Comparison of ENCODE assay signal across 7 cellular contexts in genomic region chr3:50355829-50356552, GRCh38. TPM values are rescaled to one million over a fixed set of nuclear protein-coding genes. Genes with fewer than 3 reads are reported as not detected.
DNase-seq lines count a peak whose midpoint lies in the region; FAIRE-seq and TF ChIP-seq lines count a peak whose summit lies in the region.
"Had no signal": no experiment of that assay in that cellular context is flagged by ENCODE, and none has a peak within 500 bp of the region (broad histone marks: within the 10 kb centered on the region; RNA-seq: fewer than 3 reads in every experiment).

No MANE protein-coding gene starts in this region.

- H3K36me3 Mint-ChIP-seq in T-helper 2 cell treated with Interferon-gamma antibody and Interleukin-4, amounts not matched to agents 5 μg/mL and 100 μg/mL, for 36 hours (ENCODE audit: low read depth), result peaks cover 37% of the 10 kb centered on the region

- FAIRE-seq in frontal cortex (lab: Jason Lieb, UNC), result no peak

- peak overlapping the region; percentile 8 for H3K9ac ChIP-seq in skeletal muscle satellite cell (ENCODE audit: low read depth, low read length)

- H3K4me3 ChIP-seq in coronary artery (peak overlapping the region; percentile 80), skeletal muscle satellite cell (ENCODE audit: low read length) (peak overlapping the region; percentile 94)

- no peaks in the 10 kb centered on the region for H3K27me3 Mint-ChIP-seq in T-helper 2 cell treated with Interferon-gamma antibody and Interleukin-4, amounts not matched to agents 5 μg/mL and 100 μg/mL, for 36 hours (ENCODE audit: low read depth)

- no peaks in the 10 kb centered on the region for H3K9me3 ChIP-seq in skeletal muscle satellite cell (replicated peaks; ENCODE audit: low read length)

- H3K9me3 Mint-ChIP-seq in T-helper 2 cell treated with Interferon-gamma antibody and Interleukin-4, amounts not matched to agents 5 μg/mL and 100 μg/mL, for 36 hours, result no peaks in the 10 kb centered on the region

- TF ChIP-seq CTCF in coronary artery (IDR thresholded peaks at IDR 0.05), result no peak

- H3K27ac Mint-ChIP-seq in T-helper 2 cell treated with Interferon-gamma antibody and Interleukin-4, amounts not matched to agents 5 μg/mL and 100 μg/mL, for 36 hours, result no peak overlapping the region

- DNase-seq in T-helper 2 cell treated with Interferon-gamma antibody and Interleukin-4, amounts not matched to agents 5 μg/mL and 100 μg/mL, for 36 hours (ENCODE audit: low spot score), result no peak
- DNase-seq in T-helper 2 cell, result no peak
- no peak for DNase-seq in coronary artery (ENCODE audit: low spot score)
- DNase-seq in frontal cortex (ENCODE audit: low spot score in 2 of 2), result no peak
- no peak for DNase-seq in stimulated activated naive CD4-positive, alpha-beta T cell treated with Interleukin-2 at 50 U/mL for 16 hours (lab: John Stamatoyannopoulos, UW)
- DNase-seq: T1000 had no signal

- peaks cover 41% of the 10 kb centered on the region for H3K4me1 Mint-ChIP-seq in T-helper 2 cell treated with Interferon-gamma antibody and Interleukin-4, amounts not matched to agents 5 μg/mL and 100 μg/mL, for 36 hours (ENCODE audit: low read depth)

- H3K27me3 ChIP-seq in skeletal muscle satellite cell (ENCODE audit: control insufficient read depth, insufficient read depth, low read length), result no peaks in the 10 kb centered on the region

- H3K4me2 ChIP-seq in skeletal muscle satellite cell (ENCODE audit: low read length), result peak overlapping the region; percentile 98

- peaks cover 46% of the 10 kb centered on the region for H3K4me1 ChIP-seq in skeletal muscle satellite cell (ENCODE audit: control insufficient read depth, insufficient read depth, low read length)

- peak overlapping the region; percentile 98 for H3K4me3 Mint-ChIP-seq in T-helper 2 cell treated with Interferon-gamma antibody and Interleukin-4, amounts not matched to agents 5 μg/mL and 100 μg/mL, for 36 hours

- H3K36me3 ChIP-seq in skeletal muscle satellite cell (ENCODE audit: insufficient read depth, low read length), result peaks cover 53% of the 10 kb centered on the region

- H3K27ac ChIP-seq in coronary artery, result peak overlapping the region in 1 of 2 donors; percentile 63

RNA-seq across cellular contexts. Expression of gene TMEM115, which starts 3.3 kb away (rescaled TPM):
- 58.3 and 62.5 TPM in 2 replicates for total RNA-seq in skeletal muscle satellite cell (2012; rRNA removed)
- 18.3 TPM for total RNA-seq in frontal cortex

RNA-seq across cellular contexts. Expression of gene CYB561D2, which starts 5.3 kb away (rescaled TPM):
- total RNA-seq in skeletal muscle satellite cell (2012; rRNA removed), result 23.1 and 29.9 TPM in 2 replicates
- 11.0 TPM for total RNA-seq in frontal cortex

RNA-seq across cellular contexts. Expression of gene NPRL2, which starts 5.4 kb away (rescaled TPM):
- 18.0 and 26.0 TPM in 2 replicates for total RNA-seq in skeletal muscle satellite cell (2012; rRNA removed)
- 20.8 TPM for total RNA-seq in frontal cortex

RNA-seq across cellular contexts. Expression of gene ZMYND10, which starts 10.5 kb away (rescaled TPM):
- total RNA-seq in skeletal muscle satellite cell (2012; rRNA removed), result 0.22 and 0.25 TPM in 2 replicates
- 3.7 TPM for total RNA-seq in frontal cortex

RNA-seq across cellular contexts. Expression of gene RASSF1, which starts 15.4 kb away (rescaled TPM):
- 24.8 and 28.4 TPM in 2 replicates for total RNA-seq in skeletal muscle satellite cell (2012; rRNA removed)
- total RNA-seq in frontal cortex, result 12.6 TPM
